In the genomic region with DNA sequence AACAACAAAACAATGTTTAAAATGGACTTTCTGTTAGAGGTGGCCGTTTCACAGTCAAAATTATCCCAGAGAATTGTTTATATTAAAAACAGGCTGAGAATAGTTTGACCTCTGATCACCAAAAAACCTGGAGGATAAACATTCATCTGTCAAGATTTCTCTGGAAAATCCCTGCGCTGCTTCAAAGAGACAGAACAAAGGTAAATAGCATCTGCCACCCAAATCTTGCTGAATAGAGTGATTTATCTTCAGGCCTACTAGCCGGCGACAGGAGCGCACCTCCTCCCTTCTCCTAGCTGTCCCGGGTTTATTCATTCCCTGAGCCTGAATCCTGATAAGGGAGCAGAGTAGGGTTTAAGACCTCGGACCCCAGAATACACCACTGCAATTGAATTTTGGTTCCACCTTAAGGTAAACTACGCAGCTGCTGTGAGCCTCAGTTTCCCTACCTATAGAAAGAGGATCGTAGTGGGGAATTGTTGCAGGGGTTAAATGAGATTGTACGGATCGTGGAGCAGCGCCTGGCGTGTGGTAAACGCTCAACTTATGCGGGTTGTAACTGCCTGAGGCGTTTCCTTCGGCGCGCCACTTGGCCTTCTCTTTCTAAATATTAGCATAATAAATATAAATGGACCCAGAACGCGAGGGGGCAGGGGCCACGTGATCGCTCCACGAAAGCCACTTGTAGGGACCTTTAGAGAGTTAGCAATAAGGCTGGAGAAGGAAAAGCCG, we compare ENCODE assay signal across 1 cellular context.
TF ChIP-seq lines count a peak whose summit lies in the region.

No MANE protein-coding gene starts in this region.

TF ChIP-seq in K562, 482 proteins besides CTCF, POLR2A, EP300 and RAD21 (continued from another document and continues in another):
- TF ChIP-seq, protein P1, sequence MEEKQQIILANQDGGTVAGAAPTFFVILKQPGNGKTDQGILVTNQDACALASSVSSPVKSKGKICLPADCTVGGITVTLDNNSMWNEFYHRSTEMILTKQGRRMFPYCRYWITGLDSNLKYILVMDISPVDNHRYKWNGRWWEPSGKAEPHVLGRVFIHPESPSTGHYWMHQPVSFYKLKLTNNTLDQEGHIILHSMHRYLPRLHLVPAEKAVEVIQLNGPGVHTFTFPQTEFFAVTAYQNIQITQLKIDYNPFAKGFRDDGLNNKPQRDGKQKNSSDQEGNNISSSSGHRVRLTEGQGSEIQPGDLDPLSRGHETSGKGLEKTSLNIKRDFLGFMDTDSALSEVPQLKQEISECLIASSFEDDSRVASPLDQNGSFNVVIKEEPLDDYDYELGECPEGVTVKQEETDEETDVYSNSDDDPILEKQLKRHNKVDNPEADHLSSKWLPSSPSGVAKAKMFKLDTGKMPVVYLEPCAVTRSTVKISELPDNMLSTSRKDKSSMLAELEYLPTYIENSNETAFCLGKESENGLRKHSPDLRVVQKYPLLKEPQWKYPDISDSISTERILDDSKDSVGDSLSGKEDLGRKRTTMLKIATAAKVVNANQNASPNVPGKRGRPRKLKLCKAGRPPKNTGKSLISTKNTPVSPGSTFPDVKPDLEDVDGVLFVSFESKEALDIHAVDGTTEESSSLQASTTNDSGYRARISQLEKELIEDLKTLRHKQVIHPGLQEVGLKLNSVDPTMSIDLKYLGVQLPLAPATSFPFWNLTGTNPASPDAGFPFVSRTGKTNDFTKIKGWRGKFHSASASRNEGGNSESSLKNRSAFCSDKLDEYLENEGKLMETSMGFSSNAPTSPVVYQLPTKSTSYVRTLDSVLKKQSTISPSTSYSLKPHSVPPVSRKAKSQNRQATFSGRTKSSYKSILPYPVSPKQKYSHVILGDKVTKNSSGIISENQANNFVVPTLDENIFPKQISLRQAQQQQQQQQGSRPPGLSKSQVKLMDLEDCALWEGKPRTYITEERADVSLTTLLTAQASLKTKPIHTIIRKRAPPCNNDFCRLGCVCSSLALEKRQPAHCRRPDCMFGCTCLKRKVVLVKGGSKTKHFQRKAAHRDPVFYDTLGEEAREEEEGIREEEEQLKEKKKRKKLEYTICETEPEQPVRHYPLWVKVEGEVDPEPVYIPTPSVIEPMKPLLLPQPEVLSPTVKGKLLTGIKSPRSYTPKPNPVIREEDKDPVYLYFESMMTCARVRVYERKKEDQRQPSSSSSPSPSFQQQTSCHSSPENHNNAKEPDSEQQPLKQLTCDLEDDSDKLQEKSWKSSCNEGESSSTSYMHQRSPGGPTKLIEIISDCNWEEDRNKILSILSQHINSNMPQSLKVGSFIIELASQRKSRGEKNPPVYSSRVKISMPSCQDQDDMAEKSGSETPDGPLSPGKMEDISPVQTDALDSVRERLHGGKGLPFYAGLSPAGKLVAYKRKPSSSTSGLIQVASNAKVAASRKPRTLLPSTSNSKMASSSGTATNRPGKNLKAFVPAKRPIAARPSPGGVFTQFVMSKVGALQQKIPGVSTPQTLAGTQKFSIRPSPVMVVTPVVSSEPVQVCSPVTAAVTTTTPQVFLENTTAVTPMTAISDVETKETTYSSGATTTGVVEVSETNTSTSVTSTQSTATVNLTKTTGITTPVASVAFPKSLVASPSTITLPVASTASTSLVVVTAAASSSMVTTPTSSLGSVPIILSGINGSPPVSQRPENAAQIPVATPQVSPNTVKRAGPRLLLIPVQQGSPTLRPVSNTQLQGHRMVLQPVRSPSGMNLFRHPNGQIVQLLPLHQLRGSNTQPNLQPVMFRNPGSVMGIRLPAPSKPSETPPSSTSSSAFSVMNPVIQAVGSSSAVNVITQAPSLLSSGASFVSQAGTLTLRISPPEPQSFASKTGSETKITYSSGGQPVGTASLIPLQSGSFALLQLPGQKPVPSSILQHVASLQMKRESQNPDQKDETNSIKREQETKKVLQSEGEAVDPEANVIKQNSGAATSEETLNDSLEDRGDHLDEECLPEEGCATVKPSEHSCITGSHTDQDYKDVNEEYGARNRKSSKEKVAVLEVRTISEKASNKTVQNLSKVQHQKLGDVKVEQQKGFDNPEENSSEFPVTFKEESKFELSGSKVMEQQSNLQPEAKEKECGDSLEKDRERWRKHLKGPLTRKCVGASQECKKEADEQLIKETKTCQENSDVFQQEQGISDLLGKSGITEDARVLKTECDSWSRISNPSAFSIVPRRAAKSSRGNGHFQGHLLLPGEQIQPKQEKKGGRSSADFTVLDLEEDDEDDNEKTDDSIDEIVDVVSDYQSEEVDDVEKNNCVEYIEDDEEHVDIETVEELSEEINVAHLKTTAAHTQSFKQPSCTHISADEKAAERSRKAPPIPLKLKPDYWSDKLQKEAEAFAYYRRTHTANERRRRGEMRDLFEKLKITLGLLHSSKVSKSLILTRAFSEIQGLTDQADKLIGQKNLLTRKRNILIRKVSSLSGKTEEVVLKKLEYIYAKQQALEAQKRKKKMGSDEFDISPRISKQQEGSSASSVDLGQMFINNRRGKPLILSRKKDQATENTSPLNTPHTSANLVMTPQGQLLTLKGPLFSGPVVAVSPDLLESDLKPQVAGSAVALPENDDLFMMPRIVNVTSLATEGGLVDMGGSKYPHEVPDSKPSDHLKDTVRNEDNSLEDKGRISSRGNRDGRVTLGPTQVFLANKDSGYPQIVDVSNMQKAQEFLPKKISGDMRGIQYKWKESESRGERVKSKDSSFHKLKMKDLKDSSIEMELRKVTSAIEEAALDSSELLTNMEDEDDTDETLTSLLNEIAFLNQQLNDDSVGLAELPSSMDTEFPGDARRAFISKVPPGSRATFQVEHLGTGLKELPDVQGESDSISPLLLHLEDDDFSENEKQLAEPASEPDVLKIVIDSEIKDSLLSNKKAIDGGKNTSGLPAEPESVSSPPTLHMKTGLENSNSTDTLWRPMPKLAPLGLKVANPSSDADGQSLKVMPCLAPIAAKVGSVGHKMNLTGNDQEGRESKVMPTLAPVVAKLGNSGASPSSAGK (IDR thresholded peaks at IDR 0.05), result no peak; the same call in 1 of the 2 replicates
- TF ChIP-seq DIDO1 (tag; IDR thresholded peaks at IDR 0.05; ENCODE audit: low read depth) (no peak), ARID1B (IDR thresholded peaks at IDR 0.05) (peak; percentile 35; the same call in 1 of the 2 replicates), CBX5 (IDR thresholded peaks at IDR 0.05; ENCODE audit: borderline replicate concordance, low read depth) (no peak; the same call in 1 of the 2 replicates), TARDBP (IDR thresholded peaks at IDR 0.05) (peak; percentile 52; the same call in 1 of the 2 replicates), TCF7 (IDR thresholded peaks at IDR 0.05; ENCODE audit: borderline replicate concordance) (peak; percentile 23; the same call in 1 of the 2 replicates), NEUROD1 (IDR thresholded peaks at IDR 0.05; ENCODE audit: borderline replicate concordance, low read depth, low read length, partially characterized antibody) (no peak), BCOR (IDR thresholded peaks at IDR 0.05) (peak; percentile 89), EZH2 (IDR thresholded peaks at IDR 0.05; ENCODE audit: borderline replicate concordance, low read depth, low read length) (no peak), TAL1 (IDR thresholded peaks at IDR 0.05) (no peak), HNRNPL (IDR thresholded peaks at IDR 0.05; ENCODE audit: low read depth, low read length) (no peak), PYGO2 (tag; IDR thresholded peaks at IDR 0.05) (no peak), SIX5 (IDR thresholded peaks at IDR 0.05; ENCODE audit: borderline replicate concordance in 1 of 2, insufficient read depth in 1 of 2, low read depth in 1 of 2, low read length in 2 of 2) (no peak), ZNF146 (CRISPR knock-in tag; IDR thresholded peaks at IDR 0.05; ENCODE audit: unreplicated experiment) (no peak), ZNF57 (CRISPR knock-in tag; IDR thresholded peaks at IDR 0.05) (no peak), BRD9 (IDR thresholded peaks at IDR 0.05; ENCODE audit: low read depth, partially characterized antibody) (peak; percentile 66), KLF13 (tag; IDR thresholded peaks at IDR 0.05; ENCODE audit: borderline replicate concordance, low read depth) (no peak), MECOM (CRISPR knock-in tag; IDR thresholded peaks at IDR 0.05) (no peak), HDAC2 (IDR thresholded peaks at IDR 0.05) (peak; percentile 79), GATAD2A (IDR thresholded peaks at IDR 0.05) (peak; percentile 93), ZNF140 (CRISPR knock-in tag; IDR thresholded peaks at IDR 0.05) (no peak), ZNF354B (CRISPR knock-in tag; IDR thresholded peaks at IDR 0.05) (no peak), POLR2AphosphoS5 (IDR thresholded peaks at IDR 0.05; ENCODE audit: control insufficient read depth, insufficient read depth, low read depth, low read length) (no peak), FUS (optimal IDR thresholded peaks at IDR 0.05; ENCODE audit: low read depth, low read length) (no peak), ZNF134 (CRISPR knock-in tag; conservative IDR thresholded peaks at IDR 0.05) (no peak), NFATC3 (IDR thresholded peaks at IDR 0.05) (0 out of 2 replicates have a peak, but pooled peaks have one; percentile 16), TOE1 (IDR thresholded peaks at IDR 0.05; ENCODE audit: borderline replicate concordance) (no peak), TOE1 (CRISPR knock-in tag; IDR thresholded peaks at IDR 0.05; ENCODE audit: borderline replicate concordance, low read depth) (no peak), FOXP1 (CRISPR knock-in tag; IDR thresholded peaks at IDR 0.05) (0 out of 2 replicates have a peak, but pooled peaks have one; percentile 36), SOX6 (IDR thresholded peaks at IDR 0.05) (no peak), NR2F6 (CRISPR knock-in tag; IDR thresholded peaks at IDR 0.05) (no peak)
- TF ChIP-seq, protein P2, sequence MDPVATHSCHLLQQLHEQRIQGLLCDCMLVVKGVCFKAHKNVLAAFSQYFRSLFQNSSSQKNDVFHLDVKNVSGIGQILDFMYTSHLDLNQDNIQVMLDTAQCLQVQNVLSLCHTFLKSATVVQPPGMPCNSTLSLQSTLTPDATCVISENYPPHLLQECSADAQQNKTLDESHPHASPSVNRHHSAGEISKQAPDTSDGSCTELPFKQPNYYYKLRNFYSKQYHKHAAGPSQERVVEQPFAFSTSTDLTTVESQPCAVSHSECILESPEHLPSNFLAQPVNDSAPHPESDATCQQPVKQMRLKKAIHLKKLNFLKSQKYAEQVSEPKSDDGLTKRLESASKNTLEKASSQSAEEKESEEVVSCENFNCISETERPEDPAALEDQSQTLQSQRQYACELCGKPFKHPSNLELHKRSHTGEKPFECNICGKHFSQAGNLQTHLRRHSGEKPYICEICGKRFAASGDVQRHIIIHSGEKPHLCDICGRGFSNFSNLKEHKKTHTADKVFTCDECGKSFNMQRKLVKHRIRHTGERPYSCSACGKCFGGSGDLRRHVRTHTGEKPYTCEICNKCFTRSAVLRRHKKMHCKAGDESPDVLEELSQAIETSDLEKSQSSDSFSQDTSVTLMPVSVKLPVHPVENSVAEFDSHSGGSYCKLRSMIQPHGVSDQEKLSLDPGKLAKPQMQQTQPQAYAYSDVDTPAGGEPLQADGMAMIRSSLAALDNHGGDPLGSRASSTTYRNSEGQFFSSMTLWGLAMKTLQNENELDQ (CRISPR knock-in tag; IDR thresholded peaks at IDR 0.05; ENCODE audit: borderline replicate concordance), result no peak; the same call in 1 of the 2 replicates
- TF ChIP-seq, protein P3, sequence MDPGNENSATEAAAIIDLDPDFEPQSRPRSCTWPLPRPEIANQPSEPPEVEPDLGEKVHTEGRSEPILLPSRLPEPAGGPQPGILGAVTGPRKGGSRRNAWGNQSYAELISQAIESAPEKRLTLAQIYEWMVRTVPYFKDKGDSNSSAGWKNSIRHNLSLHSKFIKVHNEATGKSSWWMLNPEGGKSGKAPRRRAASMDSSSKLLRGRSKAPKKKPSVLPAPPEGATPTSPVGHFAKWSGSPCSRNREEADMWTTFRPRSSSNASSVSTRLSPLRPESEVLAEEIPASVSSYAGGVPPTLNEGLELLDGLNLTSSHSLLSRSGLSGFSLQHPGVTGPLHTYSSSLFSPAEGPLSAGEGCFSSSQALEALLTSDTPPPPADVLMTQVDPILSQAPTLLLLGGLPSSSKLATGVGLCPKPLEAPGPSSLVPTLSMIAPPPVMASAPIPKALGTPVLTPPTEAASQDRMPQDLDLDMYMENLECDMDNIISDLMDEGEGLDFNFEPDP (CRISPR knock-in tag; IDR thresholded peaks at IDR 0.05), result no peak
- TF ChIP-seq, protein P4, sequence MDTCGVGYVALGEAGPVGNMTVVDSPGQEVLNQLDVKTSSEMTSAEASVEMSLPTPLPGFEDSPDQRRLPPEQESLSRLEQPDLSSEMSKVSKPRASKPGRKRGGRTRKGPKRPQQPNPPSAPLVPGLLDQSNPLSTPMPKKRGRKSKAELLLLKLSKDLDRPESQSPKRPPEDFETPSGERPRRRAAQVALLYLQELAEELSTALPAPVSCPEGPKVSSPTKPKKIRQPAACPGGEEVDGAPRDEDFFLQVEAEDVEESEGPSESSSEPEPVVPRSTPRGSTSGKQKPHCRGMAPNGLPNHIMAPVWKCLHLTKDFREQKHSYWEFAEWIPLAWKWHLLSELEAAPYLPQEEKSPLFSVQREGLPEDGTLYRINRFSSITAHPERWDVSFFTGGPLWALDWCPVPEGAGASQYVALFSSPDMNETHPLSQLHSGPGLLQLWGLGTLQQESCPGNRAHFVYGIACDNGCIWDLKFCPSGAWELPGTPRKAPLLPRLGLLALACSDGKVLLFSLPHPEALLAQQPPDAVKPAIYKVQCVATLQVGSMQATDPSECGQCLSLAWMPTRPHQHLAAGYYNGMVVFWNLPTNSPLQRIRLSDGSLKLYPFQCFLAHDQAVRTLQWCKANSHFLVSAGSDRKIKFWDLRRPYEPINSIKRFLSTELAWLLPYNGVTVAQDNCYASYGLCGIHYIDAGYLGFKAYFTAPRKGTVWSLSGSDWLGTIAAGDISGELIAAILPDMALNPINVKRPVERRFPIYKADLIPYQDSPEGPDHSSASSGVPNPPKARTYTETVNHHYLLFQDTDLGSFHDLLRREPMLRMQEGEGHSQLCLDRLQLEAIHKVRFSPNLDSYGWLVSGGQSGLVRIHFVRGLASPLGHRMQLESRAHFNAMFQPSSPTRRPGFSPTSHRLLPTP (IDR thresholded peaks at IDR 0.05; ENCODE audit: borderline replicate concordance, extremely low read depth, insufficient read length), result no peak
- TF ChIP-seq, protein P5, sequence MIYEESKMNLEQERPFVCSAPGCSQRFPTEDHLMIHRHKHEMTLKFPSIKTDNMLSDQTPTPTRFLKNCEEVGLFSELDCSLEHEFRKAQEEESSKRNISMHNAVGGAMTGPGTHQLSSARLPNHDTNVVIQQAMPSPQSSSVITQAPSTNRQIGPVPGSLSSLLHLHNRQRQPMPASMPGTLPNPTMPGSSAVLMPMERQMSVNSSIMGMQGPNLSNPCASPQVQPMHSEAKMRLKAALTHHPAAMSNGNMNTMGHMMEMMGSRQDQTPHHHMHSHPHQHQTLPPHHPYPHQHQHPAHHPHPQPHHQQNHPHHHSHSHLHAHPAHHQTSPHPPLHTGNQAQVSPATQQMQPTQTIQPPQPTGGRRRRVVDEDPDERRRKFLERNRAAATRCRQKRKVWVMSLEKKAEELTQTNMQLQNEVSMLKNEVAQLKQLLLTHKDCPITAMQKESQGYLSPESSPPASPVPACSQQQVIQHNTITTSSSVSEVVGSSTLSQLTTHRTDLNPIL (CRISPR knock-in tag; IDR thresholded peaks at IDR 0.05), result no peak
- TF ChIP-seq, protein P6, sequence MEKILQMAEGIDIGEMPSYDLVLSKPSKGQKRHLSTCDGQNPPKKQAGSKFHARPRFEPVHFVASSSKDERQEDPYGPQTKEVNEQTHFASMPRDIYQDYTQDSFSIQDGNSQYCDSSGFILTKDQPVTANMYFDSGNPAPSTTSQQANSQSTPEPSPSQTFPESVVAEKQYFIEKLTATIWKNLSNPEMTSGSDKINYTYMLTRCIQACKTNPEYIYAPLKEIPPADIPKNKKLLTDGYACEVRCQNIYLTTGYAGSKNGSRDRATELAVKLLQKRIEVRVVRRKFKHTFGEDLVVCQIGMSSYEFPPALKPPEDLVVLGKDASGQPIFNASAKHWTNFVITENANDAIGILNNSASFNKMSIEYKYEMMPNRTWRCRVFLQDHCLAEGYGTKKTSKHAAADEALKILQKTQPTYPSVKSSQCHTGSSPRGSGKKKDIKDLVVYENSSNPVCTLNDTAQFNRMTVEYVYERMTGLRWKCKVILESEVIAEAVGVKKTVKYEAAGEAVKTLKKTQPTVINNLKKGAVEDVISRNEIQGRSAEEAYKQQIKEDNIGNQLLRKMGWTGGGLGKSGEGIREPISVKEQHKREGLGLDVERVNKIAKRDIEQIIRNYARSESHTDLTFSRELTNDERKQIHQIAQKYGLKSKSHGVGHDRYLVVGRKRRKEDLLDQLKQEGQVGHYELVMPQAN (IDR thresholded peaks at IDR 0.05; ENCODE audit: borderline replicate concordance), result no peak
